Comparison of ENCODE assay signal across 26 cellular contexts in genomic region chr17:3867106-3867505, GRCh38. TPM values are rescaled to one million over a fixed set of nuclear protein-coding genes. Genes with fewer than 3 reads are reported as not detected.
"Had no signal": no experiment of that assay in that cellular context is flagged by ENCODE, and none has a peak within 500 bp of the region (broad histone marks: within the 10 kb centered on the region; RNA-seq: fewer than 3 reads in every experiment).

No MANE protein-coding gene starts in this region.

- H3K27me3 Mint-ChIP-seq: activated CD8-positive, alpha-beta T cell treated with anti-CD3 and anti-CD28 coated beads for 36 hours had no signal

- H2AFZ ChIP-seq: hepatocyte had no signal

- H3K27me3 ChIP-seq: ascending aorta, brain microvascular endothelial cell, dorsolateral prefrontal cortex, gastrocnemius medialis, hepatocyte, right lobe of liver, stomach, thyroid gland, upper lobe of left lung, vagina had no signal

- DNase-seq: activated CD4-positive, alpha-beta T cell treated with anti-CD3 and anti-CD28 coated beads for 1 hour; activated CD4-positive, alpha-beta T cell treated with anti-CD3 and anti-CD28 coated beads, Interleukin-2, amount 50 U/mL, for 1 hour; activated CD8-positive, alpha-beta T cell treated with anti-CD3 and anti-CD28 coated beads for 36 hours; activated naive CD4-positive, alpha-beta T cell; activated T-cell treated with anti-CD3 and anti-CD28 coated beads, Interleukin-2, amount 50 U/mL, for 48 hours; brain microvascular endothelial cell; effector memory CD4-positive, alpha-beta T cell; erythroblast; gastrocnemius medialis; islet precursor cell; left ventricle myocardium inferior; stimulated activated CD4-positive, alpha-beta T cell treated with anti-CD3 and anti-CD28 coated beads, Interleukin-4, amount 100 ng/mL, for 24 hours; stomach; thyroid gland had no signal

- H3K9me3 ChIP-seq: ascending aorta, gastrocnemius medialis, left ventricle myocardium inferior, right lobe of liver, stomach, thyroid gland, upper lobe of left lung, vagina had no signal

- H3K4me3 Mint-ChIP-seq: activated CD8-positive, alpha-beta T cell treated with anti-CD3 and anti-CD28 coated beads for 36 hours; stimulated activated effector memory CD8-positive, alpha-beta T cell treated with anti-CD3 and anti-CD28 coated beads, Interleukin-12 subunit alpha, Interleukin-12 subunit beta, amount 100 ng/mL, for 72 hours had no signal

- H3K79me2 ChIP-seq: hepatocyte had no signal

- H3K4me1 ChIP-seq: gastrocnemius medialis, right lobe of liver had no signal

- H3K27ac Mint-ChIP-seq: activated CD8-positive, alpha-beta T cell treated with anti-CD3 and anti-CD28 coated beads for 36 hours; stimulated activated effector memory CD8-positive, alpha-beta T cell treated with anti-CD3 and anti-CD28 coated beads, Interleukin-12 subunit alpha, Interleukin-12 subunit beta, amount 100 ng/mL, for 72 hours had no signal

- H3K9me3 Mint-ChIP-seq: activated CD8-positive, alpha-beta T cell treated with anti-CD3 and anti-CD28 coated beads for 36 hours; activated naive CD4-positive, alpha-beta T cell treated with anti-CD3 and anti-CD28 coated beads, Interleukin-2, amount 50 U/mL, for 72 hours; stimulated activated effector memory CD8-positive, alpha-beta T cell treated with anti-CD3 and anti-CD28 coated beads, Interleukin-12 subunit alpha, Interleukin-12 subunit beta, amount 100 ng/mL, for 72 hours had no signal

- H3K27ac ChIP-seq: ascending aorta, brain microvascular endothelial cell, coronary artery, gastrocnemius medialis, hepatocyte, left ventricle myocardium inferior, right lobe of liver, stomach, thyroid gland, upper lobe of left lung, vagina had no signal

- H3K4me2 ChIP-seq: hepatocyte had no signal

- H3K4me3 ChIP-seq: ascending aorta, coronary artery, gastrocnemius medialis, hepatocyte, left ventricle myocardium inferior, right lobe of liver, stomach, thyroid gland, upper lobe of left lung, vagina had no signal

- H3K36me3 ChIP-seq: brain microvascular endothelial cell, gastrocnemius medialis, right lobe of liver, thyroid gland had no signal

- H3K36me3 Mint-ChIP-seq: activated naive CD4-positive, alpha-beta T cell treated with anti-CD3 and anti-CD28 coated beads, Interleukin-2, amount 50 U/mL, for 72 hours; stimulated activated effector memory CD8-positive, alpha-beta T cell treated with anti-CD3 and anti-CD28 coated beads, Interleukin-12 subunit alpha, Interleukin-12 subunit beta, amount 100 ng/mL, for 72 hours had no signal

RNA-seq across cellular contexts. Expression of gene P2RX1, which starts 49.2 kb away (rescaled TPM):
- total RNA-seq: ascending aorta, lung microvascular endothelial cell, osteocyte, renal cortical epithelial cell had no signal
